In the genomic region with DNA sequence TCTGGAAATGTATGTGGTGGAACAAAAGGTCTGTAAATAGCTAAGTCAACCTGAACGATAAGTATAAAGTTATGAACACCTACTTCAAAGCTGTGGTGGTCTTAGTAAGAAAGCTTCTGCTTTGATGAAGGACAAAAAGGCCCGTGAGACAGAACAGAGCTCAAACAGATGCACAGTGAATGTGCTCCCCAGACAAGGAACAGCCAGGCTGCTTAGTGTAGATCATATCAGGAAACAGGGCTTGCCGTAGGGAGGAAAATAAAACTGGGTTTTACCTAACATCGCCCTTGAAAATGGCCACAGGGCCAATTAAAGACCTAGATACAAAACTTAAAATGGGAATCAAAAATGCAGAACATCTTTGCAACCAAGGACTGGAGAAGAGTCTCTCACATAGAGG, we compare ENCODE assay signal across 37 cellular contexts. TPM values are rescaled to one million over a fixed set of nuclear protein-coding genes. Genes with fewer than 3 reads are reported as not detected.
"Had no signal": no experiment of that assay in that cellular context is flagged by ENCODE, and none has a peak within 500 bp of the region (broad histone marks: within the 10 kb centered on the region; RNA-seq: fewer than 3 reads in every experiment).

No MANE protein-coding gene starts in this region.

- H3K27ac Mint-ChIP-seq: activated CD4-positive, alpha-beta memory T cell treated with anti-CD3 and anti-CD28 coated beads, Interleukin-2, amount 10 ng/mL, durations not matched to agents 7 days and 5 days; activated CD4-positive, alpha-beta T cell treated with anti-CD3 and anti-CD28 coated beads, Interleukin-2, amount 10 ng/mL, durations not matched to agents 7 days and 5 days; activated naive CD4-positive, alpha-beta T cell treated with anti-CD3 and anti-CD28 coated beads, Interleukin-2, amount 10 ng/mL, durations not matched to agents 7 days and 5 days; activated naive CD4-positive, alpha-beta T cell treated with anti-CD3 and anti-CD28 coated beads, Interleukin-2, amount 50 U/mL, for 72 hours; activated naive CD8-positive, alpha-beta T cell treated with anti-CD3 and anti-CD28 coated beads, Interleukin-2, amount 10 ng/mL, durations not matched to agents 7 days and 5 days; activated T-cell treated with anti-CD3 and anti-CD28 coated beads, Interleukin-2, amount 50 U/mL, for 24 hours; activated T-cell treated with anti-CD3 and anti-CD28 coated beads, Interleukin-2, amount 50 U/mL, for 72 hours; brain; T-helper 17 cell; T-helper 2 cell treated with Interferon-gamma antibody and Interleukin-4, amounts not matched to agents 5 μg/mL and 100 μg/mL, for 36 hours had no signal

- H3K27me3 ChIP-seq: ascending aorta, breast epithelium, colonic mucosa had no signal

- H3K9me3 Mint-ChIP-seq: activated naive CD4-positive, alpha-beta T cell treated with anti-CD3 and anti-CD28 coated beads, Interleukin-2, amount 50 U/mL, for 72 hours; activated T-cell treated with anti-CD3 and anti-CD28 coated beads, Interleukin-2, amount 50 U/mL, for 24 hours; activated T-cell treated with anti-CD3 and anti-CD28 coated beads, Interleukin-2, amount 50 U/mL, for 72 hours; T-helper 2 cell treated with Interferon-gamma antibody and Interleukin-4, amounts not matched to agents 5 μg/mL and 100 μg/mL, for 36 hours had no signal

- H3K9me3 ChIP-seq: ascending aorta, breast epithelium, colonic mucosa, esophagus squamous epithelium, gastroesophageal sphincter had no signal

- H3K27me3 Mint-ChIP-seq: activated CD4-positive, alpha-beta memory T cell treated with anti-CD3 and anti-CD28 coated beads, Interleukin-2, amount 10 ng/mL, durations not matched to agents 7 days and 5 days; activated CD4-positive, alpha-beta T cell treated with anti-CD3 and anti-CD28 coated beads, Interleukin-2, amount 10 ng/mL, durations not matched to agents 7 days and 5 days; activated naive CD8-positive, alpha-beta T cell treated with anti-CD3 and anti-CD28 coated beads, Interleukin-2, amount 10 ng/mL, durations not matched to agents 7 days and 5 days; activated T-cell treated with anti-CD3 and anti-CD28 coated beads, Interleukin-2, amount 50 U/mL, for 24 hours had no signal

- H3K4me3 ChIP-seq: ascending aorta, breast epithelium, cardiac muscle cell, colonic mucosa, esophagus squamous epithelium, gastroesophageal sphincter had no signal

- H3K36me3 Mint-ChIP-seq: activated naive CD4-positive, alpha-beta T cell treated with anti-CD3 and anti-CD28 coated beads, Interleukin-2, amount 10 ng/mL, durations not matched to agents 7 days and 5 days; activated naive CD4-positive, alpha-beta T cell treated with anti-CD3 and anti-CD28 coated beads, Interleukin-2, amount 50 U/mL, for 72 hours; activated naive CD8-positive, alpha-beta T cell treated with anti-CD3 and anti-CD28 coated beads, Interleukin-2, amount 10 ng/mL, durations not matched to agents 7 days and 5 days; brain had no signal

- H3K36me3 ChIP-seq: ascending aorta, breast epithelium, cardiac muscle cell, colonic mucosa, esophagus squamous epithelium, gastroesophageal sphincter had no signal

- H3K4me3 Mint-ChIP-seq: activated CD4-positive, alpha-beta memory T cell treated with anti-CD3 and anti-CD28 coated beads, Interleukin-2, amount 10 ng/mL, durations not matched to agents 7 days and 5 days; activated CD4-positive, alpha-beta T cell treated with anti-CD3 and anti-CD28 coated beads, Interleukin-2, amount 10 ng/mL, durations not matched to agents 7 days and 5 days; activated naive CD4-positive, alpha-beta T cell treated with anti-CD3 and anti-CD28 coated beads, Interleukin-2, amount 10 ng/mL, durations not matched to agents 7 days and 5 days; activated naive CD8-positive, alpha-beta T cell treated with anti-CD3 and anti-CD28 coated beads, Interleukin-2, amount 10 ng/mL, durations not matched to agents 7 days and 5 days; activated T-cell treated with anti-CD3 and anti-CD28 coated beads, Interleukin-2, amount 50 U/mL, for 24 hours; activated T-cell treated with anti-CD3 and anti-CD28 coated beads, Interleukin-2, amount 50 U/mL, for 72 hours; brain; T-helper 17 cell; T-helper 2 cell treated with Interferon-gamma antibody and Interleukin-4, amounts not matched to agents 5 μg/mL and 100 μg/mL, for 36 hours had no signal

- H3K4me1 Mint-ChIP-seq: activated CD4-positive, alpha-beta memory T cell treated with anti-CD3 and anti-CD28 coated beads, Interleukin-2, amount 10 ng/mL, durations not matched to agents 7 days and 5 days; activated CD4-positive, alpha-beta T cell treated with anti-CD3 and anti-CD28 coated beads, Interleukin-2, amount 10 ng/mL, durations not matched to agents 7 days and 5 days; activated naive CD4-positive, alpha-beta T cell treated with anti-CD3 and anti-CD28 coated beads, Interleukin-2, amount 10 ng/mL, durations not matched to agents 7 days and 5 days; activated naive CD8-positive, alpha-beta T cell treated with anti-CD3 and anti-CD28 coated beads, Interleukin-2, amount 10 ng/mL, durations not matched to agents 7 days and 5 days; brain had no signal

- H3K4me1 ChIP-seq: ascending aorta, breast epithelium, colonic mucosa, esophagus squamous epithelium, gastroesophageal sphincter had no signal

- DNase-seq: activated CD4-positive, alpha-beta memory T cell treated with anti-CD3 and anti-CD28 coated beads, Interleukin-2, amount 10 ng/mL, durations not matched to agents 7 days and 5 days; activated CD4-positive, alpha-beta T cell treated with anti-CD3 and anti-CD28 coated beads for 1 hour; activated CD4-positive, alpha-beta T cell treated with anti-CD3 and anti-CD28 coated beads for 4 hours; activated CD4-positive, alpha-beta T cell treated with anti-CD3 and anti-CD28 coated beads, Interleukin-2, amount 10 ng/mL, durations not matched to agents 7 days and 5 days; activated CD4-positive, alpha-beta T cell treated with anti-CD3 and anti-CD28 coated beads, Interleukin-2, amount 50 U/mL, for 4 hours; activated CD4-positive, CD25-positive, alpha-beta regulatory T cell; activated CD8-positive, alpha-beta memory T cell treated with anti-CD3 and anti-CD28 coated beads, Interleukin-2, amount 50 U/mL, for 48 hours; activated gamma-delta T cell; activated naive CD4-positive, alpha-beta T cell; activated naive CD4-positive, alpha-beta T cell treated with anti-CD3 and anti-CD28 coated beads, Interleukin-2, amount 10 ng/mL, durations not matched to agents 7 days and 5 days; activated naive CD8-positive, alpha-beta T cell treated with anti-CD3 and anti-CD28 coated beads, Interleukin-2, amount 10 ng/mL, durations not matched to agents 7 days and 5 days; activated T-cell treated with anti-CD3 and anti-CD28 coated beads for 4 hours; activated T-cell treated with anti-CD3 and anti-CD28 coated beads, Interleukin-2, amount 50 U/mL, for 24 hours; activated T-cell treated with anti-CD3 and anti-CD28 coated beads, Interleukin-2, amount 50 U/mL, for 72 hours; central memory CD4-positive, alpha-beta T cell; cerebellar nuclear complex; colonic mucosa; effector CD8-positive, alpha-beta T cell; esophagus squamous epithelium; foreskin melanocyte; T-helper 1 cell; T-helper 17 cell; T1000 had no signal

- H3K27ac ChIP-seq: ascending aorta, breast epithelium, cardiac muscle cell, colonic mucosa, epithelial cell of prostate, esophagus squamous epithelium, gastroesophageal sphincter had no signal

RNA-seq across cellular contexts. Expression of a gene that starts 40.2 kb away (rescaled TPM):
- total RNA-seq: activated CD4-positive, alpha-beta memory T cell treated with anti-CD3 and anti-CD28 coated beads, Interleukin-2, amount 10 ng/mL, durations not matched to agents 7 days and 5 days; activated CD4-positive, alpha-beta T cell treated with anti-CD3 and anti-CD28 coated beads, Interleukin-2, amount 10 ng/mL, durations not matched to agents 7 days and 5 days; activated naive CD4-positive, alpha-beta T cell treated with anti-CD3 and anti-CD28 coated beads, Interleukin-2, amount 50 U/mL, for 72 hours; activated naive CD8-positive, alpha-beta T cell treated with anti-CD3 and anti-CD28 coated beads, Interleukin-2, amount 10 ng/mL, durations not matched to agents 7 days and 5 days; activated T-cell treated with anti-CD3 and anti-CD28 coated beads, Interleukin-2, amount 50 U/mL, for 72 hours; ascending aorta; breast epithelium; cardiac muscle cell; colonic mucosa; dermis microvascular lymphatic vessel endothelial cell; endothelial cell of umbilical vein; esophagus squamous epithelium; fibroblast of lung; fibroblast of villous mesenchyme; gastroesophageal sphincter; glomerular endothelial cell; T-helper 17 cell had no signal
- polyA plus RNA-seq: cardiac muscle cell, endothelial cell of umbilical vein, esophagus, fibroblast of lung had no signal
